7 cellular contexts compared by ENCODE assay signal in the genomic region with DNA sequence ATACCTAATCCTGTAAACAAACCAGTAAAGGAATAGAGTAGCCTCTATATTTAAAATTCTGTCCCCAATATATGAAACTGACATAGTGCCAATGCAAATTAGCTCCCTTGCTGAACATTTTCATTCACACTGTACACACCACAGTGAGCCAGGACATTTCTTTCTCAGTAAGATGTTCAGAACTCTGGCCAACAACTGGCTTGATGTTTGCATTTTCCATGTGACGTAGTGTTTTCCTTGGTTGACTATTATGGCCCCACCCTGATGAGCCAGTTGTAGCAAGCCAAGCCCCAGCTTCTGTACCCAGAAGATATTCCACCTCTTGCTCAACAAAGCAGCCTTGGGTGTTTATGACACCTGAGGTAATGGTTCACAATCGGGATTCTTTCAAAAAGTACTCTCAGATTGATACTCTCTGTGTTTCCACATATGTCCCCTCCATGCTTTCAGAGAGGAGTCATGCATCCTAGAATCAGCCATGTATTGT. TPM values are rescaled to one million over a fixed set of nuclear protein-coding genes. Genes with fewer than 3 reads are reported as not detected.
DNase-seq lines count a peak whose midpoint lies in the region; ATAC-seq and TF ChIP-seq lines count a peak whose summit lies in the region.

No MANE protein-coding gene starts in this region.

- ATAC-seq in GM19438 (IDR thresholded peaks at IDR 0.05; ENCODE audit: low read depth, unreplicated experiment) (peak; percentile 42), HG02943 (IDR thresholded peaks at IDR 0.05; ENCODE audit: low read depth, unreplicated experiment) (peak; percentile 47)
- no peak for ATAC-seq in activated CD8-positive, alpha-beta T cell treated with anti-CD3 and anti-CD28 coated beads for 36 hours

- no peak for TF ChIP-seq CTCF in activated CD8-positive, alpha-beta T cell treated with anti-CD3 and anti-CD28 coated beads for 36 hours (IDR thresholded peaks at IDR 0.05)
- TF ChIP-seq CTCF in osteoblast (IDR thresholded peaks at IDR 0.05; ENCODE audit: extremely low read depth, low read depth, low read length), result no peak
- no peak for TF ChIP-seq CTCF in ovary (IDR thresholded peaks at IDR 0.05)

- intact Hi-C loops in activated CD8-positive, alpha-beta T cell treated with anti-CD3 and anti-CD28 coated beads for 36 hours (cut with micrococcal nuclease), result loop anchor here (2.0 kb wide), 1 partner anchor 17 kb away; no protein-coding TSS in a partner anchor
- intact Hi-C loops in ovary (cut with DNase I), result no loop called here

- 75 to 89% (median 75%) methylated on average over 2 of the region's 2 CpGs for WGBS in ovary, 3 donors

- CTCF ChIA-PET in activated CD8-positive, alpha-beta T cell treated with anti-CD3 and anti-CD28 coated beads for 36 hours (lab: Charles Lee), result interaction anchor here (1.4 to 3.4 kb wide), 5 partner anchors 15 to 49 kb away, joined by 3 to 11 read pairs (median 4); a partner anchor contains a TSS

- no peak overlapping the region for H3K4me2 ChIP-seq in osteoblast (ENCODE audit: insufficient read depth, low read length)

- H3K4me1 ChIP-seq in osteoblast (ENCODE audit: insufficient read depth, low read length), result peaks cover 13% of the 10 kb centered on the region
- peaks cover 1% of the 10 kb centered on the region for H3K4me1 ChIP-seq in ovary (ENCODE audit: insufficient read depth)

- H3K9me3 ChIP-seq in osteoblast (ENCODE audit: low read depth, low read length), result no peaks in the 10 kb centered on the region
- H3K9me3 ChIP-seq in ovary, result no peaks in the 10 kb centered on the region

- no peaks in the 10 kb centered on the region for H3K27me3 Mint-ChIP-seq in activated CD8-positive, alpha-beta T cell treated with anti-CD3 and anti-CD28 coated beads for 36 hours

- H3K9me3 Mint-ChIP-seq in activated CD8-positive, alpha-beta T cell treated with anti-CD3 and anti-CD28 coated beads for 36 hours, result no peaks in the 10 kb centered on the region

- H3K4me3 ChIP-seq in osteoblast (ENCODE audit: insufficient read depth, low read length) (no peak overlapping the region), ovary (no peak overlapping the region)

- H2AFZ ChIP-seq in osteoblast (ENCODE audit: low read length), result peak overlapping the region; percentile 36

- no peaks in the 10 kb centered on the region for H4K20me1 ChIP-seq in osteoblast (ENCODE audit: insufficient read depth, low read length)

- POLR2A ChIA-PET in activated CD8-positive, alpha-beta T cell treated with anti-CD3 and anti-CD28 coated beads for 36 hours (lab: Charles Lee), result no interaction called here

- H3K27ac ChIP-seq in osteoblast (ENCODE audit: low read depth, low read length) (no peak overlapping the region), ovary (no peak overlapping the region)

- H3K4me3 Mint-ChIP-seq in activated CD8-positive, alpha-beta T cell treated with anti-CD3 and anti-CD28 coated beads for 36 hours, result no peak overlapping the region

- peaks cover 43% of the 10 kb centered on the region for H3K4me1 Mint-ChIP-seq in activated CD8-positive, alpha-beta T cell treated with anti-CD3 and anti-CD28 coated beads for 36 hours (ENCODE audit: low read depth)

- H3K27me3 ChIP-seq in osteoblast (ENCODE audit: insufficient read depth, low read length) (no peaks in the 10 kb centered on the region), ovary (no peaks in the 10 kb centered on the region)

- peak overlapping the region; percentile 31 for H3K27ac Mint-ChIP-seq in activated CD8-positive, alpha-beta T cell treated with anti-CD3 and anti-CD28 coated beads for 36 hours

- no peak for TF ChIP-seq EP300 in ovary (IDR thresholded peaks at IDR 0.05)

- in situ Hi-C loops in ACHN (cut with HindIII; ENCODE audit: low pct_ligation_motif_present, low pct_unique_long_range_greater_than_20kb, low sequenced_read_pairs), result no loop called here

- TF ChIP-seq POLR2A in ovary (IDR thresholded peaks at IDR 0.05), result no peak

- peaks cover 1% of the 10 kb centered on the region for H3K36me3 Mint-ChIP-seq in activated CD8-positive, alpha-beta T cell treated with anti-CD3 and anti-CD28 coated beads for 36 hours (ENCODE audit: low read depth)

- H3K79me2 ChIP-seq in osteoblast (ENCODE audit: insufficient read depth, low read length), result no peaks in the 10 kb centered on the region

- no peak for DNase-seq in activated CD8-positive, alpha-beta T cell treated with anti-CD3 and anti-CD28 coated beads for 36 hours
- no peak for DNase-seq in osteoblast (ENCODE audit: insufficient read length, low spot score, missing footprints)
- DNase-seq in ovary, result no peak
- no peak for DNase-seq in SKM-1 (lab: John Stamatoyannopoulos, UW; ENCODE audit: unreplicated experiment)
- no peak for DNase-seq in ACHN

- no peaks in the 10 kb centered on the region for H3K36me3 ChIP-seq in osteoblast (ENCODE audit: insufficient read depth, low read length)
- no peaks in the 10 kb centered on the region for H3K36me3 ChIP-seq in ovary

RNA-seq across cellular contexts. Expression of a gene that starts 17.7 kb away (rescaled TPM):
- 10 to 100 TPM; 33.5 to 36.5 TPM for total RNA-seq in activated CD8-positive, alpha-beta T cell treated with anti-CD3 and anti-CD28 coated beads for 36 hours
- 803 and 816 TPM in 2 replicates for total RNA-seq in osteoblast
- total RNA-seq in ovary, result 100 to 1,000 TPM in 3 of 7 donors, 10 to 100 TPM in 4; 67.5 to 472 (median 93.5) TPM
- polyA plus RNA-seq in ovary, result 100 to 1,000 TPM; 118 to 141 TPM
